Comparison of ENCODE assay signal across 8 cellular contexts in the genomic region with DNA sequence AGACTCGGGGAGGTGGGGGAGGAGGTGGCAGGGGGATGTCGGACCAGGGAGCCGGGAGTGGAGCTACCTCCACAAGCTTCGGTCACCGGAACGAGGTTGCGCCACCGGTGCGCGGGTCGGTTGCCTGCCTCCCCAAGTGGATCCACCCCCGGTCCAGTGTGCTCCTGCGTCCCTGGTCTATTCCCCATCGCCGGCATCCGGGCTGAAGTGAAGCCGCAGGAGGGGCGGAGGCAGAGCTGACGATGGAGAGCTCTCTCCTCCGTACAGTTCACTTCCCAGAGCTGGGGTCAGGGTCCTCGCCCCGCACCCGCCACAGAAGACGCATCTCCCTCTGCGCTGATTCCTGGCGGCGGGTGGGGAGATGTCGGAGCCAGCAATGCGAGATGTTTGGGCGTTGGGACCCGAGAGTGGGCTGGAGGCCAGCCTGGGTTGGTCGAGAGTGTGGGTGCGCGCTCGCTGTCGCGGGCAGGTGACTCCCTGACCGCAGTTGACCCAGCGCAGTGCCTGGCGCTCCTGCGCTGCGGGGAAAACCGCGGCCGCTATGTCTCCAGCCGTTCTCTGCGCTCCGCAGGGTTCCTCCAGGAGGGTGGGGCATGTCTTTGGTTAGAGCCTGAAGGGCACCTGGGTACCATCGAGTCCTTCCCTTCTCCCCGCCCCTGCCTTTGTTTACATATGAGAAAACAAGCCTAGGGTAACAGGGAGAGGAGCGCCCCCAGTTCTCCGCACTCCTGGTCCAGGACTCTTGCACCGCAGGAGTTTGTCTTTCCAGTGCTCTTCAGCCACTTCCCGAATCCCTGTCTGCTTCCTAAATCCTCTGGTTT.
DNase-seq lines count a peak whose midpoint lies in the region; ATAC-seq lines count a peak whose summit lies in the region.

No MANE protein-coding gene starts in this region.

- DNase-seq in stimulated activated CD4-positive, alpha-beta T cell treated with anti-CD3 and anti-CD28 coated beads, Interleukin-15, amount 100 ng/mL, for 24 hours, result peak; percentile 52
- no peak for DNase-seq in stimulated activated CD4-positive, alpha-beta T cell treated with anti-CD3 and anti-CD28 coated beads, Interleukin-12 subunit alpha, Interleukin-12 subunit beta, amount 100 ng/mL, for 4 hours
- DNase-seq in islet precursor cell (peak; percentile 63), NCI-H1930 (lab: John Stamatoyannopoulos, UW) (no peak)
- DNase-seq in stimulated activated CD8-positive, alpha-beta memory T cell treated with anti-CD3 and anti-CD28 coated beads, Interleukin-4, amount 100 ng/mL, for 48 hours, result peak; percentile 53

- peak overlapping the region; percentile 42 for H3K27ac ChIP-seq in angular gyrus (ENCODE audit: low read depth, low read length)

- ATAC-seq in HG03039 (IDR thresholded peaks at IDR 0.05; ENCODE audit: unreplicated experiment), result no peak
- ATAC-seq in GM18502 (IDR thresholded peaks at IDR 0.05; ENCODE audit: poor library complexity, unreplicated experiment), result no peak

Comparison
In these comparisons a context has a peak if more than half of its experiments do, and no peak if none do; other contexts are left out.
1. DNase-seq: peak in stimulated activated CD4-positive, alpha-beta T cell treated with anti-CD3 and anti-CD28 coated beads, Interleukin-15, amount 100 ng/mL, for 24 hours (single experiment), islet precursor cell (single experiment) and stimulated activated CD8-positive, alpha-beta memory T cell treated with anti-CD3 and anti-CD28 coated beads, Interleukin-4, amount 100 ng/mL, for 48 hours (single experiment); none in stimulated activated CD4-positive, alpha-beta T cell treated with anti-CD3 and anti-CD28 coated beads, Interleukin-12 subunit alpha, Interleukin-12 subunit beta, amount 100 ng/mL, for 4 hours (single experiment) and NCI-H1930 (0 of 2).